Comparison of ENCODE assay signal across 8 cellular contexts in the genomic region with DNA sequence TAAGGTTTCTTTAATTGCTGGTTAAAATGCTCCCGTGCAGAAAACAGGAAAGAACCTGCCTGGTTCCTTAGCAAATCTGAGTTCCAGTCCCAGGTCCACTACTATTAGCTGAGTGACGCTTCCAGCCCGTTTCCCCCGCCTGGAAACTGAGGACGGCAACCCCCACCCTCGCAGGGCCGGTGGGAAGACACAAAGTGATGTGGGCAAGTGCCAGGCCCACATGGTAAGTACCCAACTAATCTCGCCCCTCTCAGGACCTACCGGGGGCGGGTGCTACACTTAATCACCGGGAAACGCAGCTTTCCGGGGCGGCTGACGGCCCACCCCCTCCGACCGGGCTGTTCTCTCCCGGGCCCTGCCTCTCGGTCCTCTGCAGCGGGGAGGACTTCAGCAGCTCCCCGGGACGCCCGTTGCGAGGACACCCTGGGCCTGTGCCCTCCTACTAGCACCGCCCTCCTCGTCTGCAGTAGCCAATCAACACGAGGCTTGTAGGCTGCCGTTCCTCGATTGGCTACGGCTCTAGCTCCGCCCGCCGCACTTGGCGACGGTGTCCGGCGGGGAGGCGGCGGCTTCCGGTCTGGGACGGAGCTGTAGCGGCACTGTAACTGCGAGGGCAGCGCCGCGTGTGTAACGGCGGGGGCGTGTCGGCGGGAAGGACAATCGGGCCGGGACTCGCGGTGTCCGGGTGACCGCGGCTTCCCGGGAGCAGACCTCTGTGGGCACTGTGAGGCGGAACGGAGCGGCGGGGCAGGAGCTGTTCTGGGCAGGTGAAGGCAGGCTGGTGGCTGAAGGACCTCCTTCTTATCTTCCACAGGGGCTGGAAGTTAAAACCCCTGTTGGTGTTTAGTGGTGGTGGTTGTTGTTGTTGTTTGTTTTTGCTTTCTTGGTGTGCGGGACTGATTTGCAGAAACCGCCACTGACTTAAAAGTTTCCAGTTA. TPM values are rescaled to one million over a fixed set of nuclear protein-coding genes. Genes with fewer than 3 reads are reported as not detected.
A peak's percentile ranks its signal among the peaks of the same experiment; 100 is the strongest.
DNase-seq lines count a peak whose midpoint lies in the region; ATAC-seq, FAIRE-seq and TF ChIP-seq lines count a peak whose summit lies in the region.

A gene with protein sequence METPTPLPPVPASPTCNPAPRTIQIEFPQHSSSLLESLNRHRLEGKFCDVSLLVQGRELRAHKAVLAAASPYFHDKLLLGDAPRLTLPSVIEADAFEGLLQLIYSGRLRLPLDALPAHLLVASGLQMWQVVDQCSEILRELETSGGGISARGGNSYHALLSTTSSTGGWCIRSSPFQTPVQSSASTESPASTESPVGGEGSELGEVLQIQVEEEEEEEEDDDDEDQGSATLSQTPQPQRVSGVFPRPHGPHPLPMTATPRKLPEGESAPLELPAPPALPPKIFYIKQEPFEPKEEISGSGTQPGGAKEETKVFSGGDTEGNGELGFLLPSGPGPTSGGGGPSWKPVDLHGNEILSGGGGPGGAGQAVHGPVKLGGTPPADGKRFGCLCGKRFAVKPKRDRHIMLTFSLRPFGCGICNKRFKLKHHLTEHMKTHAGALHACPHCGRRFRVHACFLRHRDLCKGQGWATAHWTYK (plus strand): TSS at position 568 of the 938 bp plus-strand sequence. CDS start 525 bp downstream, outside the sequence.

- DNase-seq in Calu3 (peak; percentile 98), NT2/D1 (ENCODE audit: low read depth, low spot score) (peak; percentile 87)
- DNase-seq in activated CD8-positive, alpha-beta memory T cell treated with anti-CD3 and anti-CD28 coated beads, Interleukin-2, amount 50 U/mL, for 1 hour (ENCODE audit: extremely low read depth), result peak; percentile 88
- peak; percentile 73 for DNase-seq in stimulated activated CD8-positive, alpha-beta memory T cell treated with anti-CD3 and anti-CD28 coated beads, Interleukin-15, amount 100 ng/mL, for 24 hours (ENCODE audit: low read depth)

- H3K27me3 ChIP-seq in HUES48 (ENCODE audit: control insufficient read depth, insufficient read depth, low read length), result no peaks in the 10 kb centered on the region
- no peaks in the 10 kb centered on the region for H3K27me3 ChIP-seq in NT2/D1 (ENCODE audit: insufficient read depth, insufficient read length)

- TSS peak; percentile 97 for BruUV-seq in Calu3 (replicated peaks; lab: Mats Ljungman, UMichigan)

- ATAC-seq in GM21423 (IDR thresholded peaks at IDR 0.05; ENCODE audit: unreplicated experiment), result peak; percentile 98

- H3K9me3 ChIP-seq in HUES48 (ENCODE audit: control insufficient read depth, insufficient read depth, low read length) (no peaks in the 10 kb centered on the region), NT2/D1 (ENCODE audit: insufficient read depth, low read length) (no peaks in the 10 kb centered on the region), mesodermal cell (ENCODE audit: control insufficient read depth, low read length) (no peaks in the 10 kb centered on the region)

- no peaks in the 10 kb centered on the region for H3K27me3 Mint-ChIP-seq in Calu3 (ENCODE audit: unreplicated experiment)

- peak within 1 kb of the TSS; percentile 98 for H3K4me3 Mint-ChIP-seq in Calu3 (ENCODE audit: low read depth, unreplicated experiment)

- H3K36me3 ChIP-seq in HUES48 (ENCODE audit: control insufficient read depth, insufficient read depth, low read length) (peaks cover 44% of the 10 kb centered on the region), NT2/D1 (ENCODE audit: insufficient read depth, insufficient read length, low read length) (peaks cover 47% of the 10 kb centered on the region), mesodermal cell (ENCODE audit: control insufficient read depth, insufficient read depth, low read length) (peaks cover 35% of the 10 kb centered on the region)

- peaks cover 12% of the 10 kb centered on the region for H3K4me1 Mint-ChIP-seq in Calu3 (ENCODE audit: low read depth, unreplicated experiment)

- H3K27ac Mint-ChIP-seq in Calu3 (ENCODE audit: unreplicated experiment), result peak within 1 kb of the TSS; percentile 72

- FAIRE-seq in endometrium (lab: Jason Lieb, UNC), result peak; percentile 90

- H3K4me3 ChIP-seq in HUES48 (ENCODE audit: low read depth, low read length) (peak within 1 kb of the TSS; percentile 72), NT2/D1 (ENCODE audit: insufficient read length, low read depth) (peak within 1 kb of the TSS; percentile 71), mesodermal cell (ENCODE audit: extremely low read depth, insufficient read depth, low read length, poor library complexity, severe bottlenecking) (peak within 1 kb of the TSS; percentile 63)

- H3K27ac ChIP-seq in HUES48 (ENCODE audit: low read depth, low read length) (peak within 1 kb of the TSS; percentile 84), mesodermal cell (ENCODE audit: low read depth, low read length, severe bottlenecking) (peak within 1 kb of the TSS; percentile 58)

- CTCF ChIA-PET in Calu3 (lab: Charles Lee), result interaction anchor here (0.5 to 1.6 kb wide), 9 partner anchors 14 to 184 kb away, joined by 3 to 6 read pairs (median 3); a partner anchor contains a TSS

- peaks cover 44% of the 10 kb centered on the region for H3K36me3 Mint-ChIP-seq in Calu3 (ENCODE audit: insufficient read depth, unreplicated experiment)

- no peaks in the 10 kb centered on the region for H3K9me3 Mint-ChIP-seq in Calu3 (ENCODE audit: low read depth, unreplicated experiment)

- 0 to 1% methylated on average over 45 to 58 of the region's 65 CpGs for WGBS in mesodermal cell (ENCODE audit: insufficient coverage in 2 of 2), 2 experiments

- no peak for TF ChIP-seq CTCF in Calu3 (IDR thresholded peaks at IDR 0.05; ENCODE audit: unreplicated experiment)

- H3K4me1 ChIP-seq in HUES48 (ENCODE audit: control insufficient read depth, insufficient read depth, low read length), result 0 out of 2 replicates have a peak, but pooled peaks cover 10% of the 10 kb centered on the region
- no peaks in the 10 kb centered on the region for H3K4me1 ChIP-seq in NT2/D1 (ENCODE audit: insufficient read depth, insufficient read length)
- peaks cover 15% of the 10 kb centered on the region for H3K4me1 ChIP-seq in mesodermal cell (ENCODE audit: control insufficient read depth, insufficient read depth, low read length, poor library complexity, severe bottlenecking)

- intact Hi-C loops in Calu3 (cut with micrococcal nuclease; ENCODE audit: unreplicated experiment), result no loop called here

- peak within 1 kb of the TSS; percentile 71 for H3K9ac ChIP-seq in HUES48 (ENCODE audit: low read depth, low read length)
- peak within 1 kb of the TSS; percentile 79 for H3K9ac ChIP-seq in NT2/D1 (ENCODE audit: insufficient read length, low read depth)

RNA-seq across cellular contexts. Expression of the gene that starts here (rescaled TPM):
- total RNA-seq in Calu3 (2022), result 18.1 and 20.0 TPM in 2 replicates
- 13.0 TPM for polyA plus RNA-seq in mesodermal cell (2013, experiment 1 of 2)
- 10.3 TPM for polyA plus RNA-seq in mesodermal cell (2013, experiment 2 of 2)

Comparison
In these comparisons a context has a peak if more than half of its experiments do, and no peak if none do; other contexts are left out.
1. Peak in every context shown above with its lines: DNase-seq, ATAC-seq, H3K4me3 ChIP-seq and H3K27ac ChIP-seq.